ENCODE assay signal across 8 cellular contexts in the genomic region with DNA sequence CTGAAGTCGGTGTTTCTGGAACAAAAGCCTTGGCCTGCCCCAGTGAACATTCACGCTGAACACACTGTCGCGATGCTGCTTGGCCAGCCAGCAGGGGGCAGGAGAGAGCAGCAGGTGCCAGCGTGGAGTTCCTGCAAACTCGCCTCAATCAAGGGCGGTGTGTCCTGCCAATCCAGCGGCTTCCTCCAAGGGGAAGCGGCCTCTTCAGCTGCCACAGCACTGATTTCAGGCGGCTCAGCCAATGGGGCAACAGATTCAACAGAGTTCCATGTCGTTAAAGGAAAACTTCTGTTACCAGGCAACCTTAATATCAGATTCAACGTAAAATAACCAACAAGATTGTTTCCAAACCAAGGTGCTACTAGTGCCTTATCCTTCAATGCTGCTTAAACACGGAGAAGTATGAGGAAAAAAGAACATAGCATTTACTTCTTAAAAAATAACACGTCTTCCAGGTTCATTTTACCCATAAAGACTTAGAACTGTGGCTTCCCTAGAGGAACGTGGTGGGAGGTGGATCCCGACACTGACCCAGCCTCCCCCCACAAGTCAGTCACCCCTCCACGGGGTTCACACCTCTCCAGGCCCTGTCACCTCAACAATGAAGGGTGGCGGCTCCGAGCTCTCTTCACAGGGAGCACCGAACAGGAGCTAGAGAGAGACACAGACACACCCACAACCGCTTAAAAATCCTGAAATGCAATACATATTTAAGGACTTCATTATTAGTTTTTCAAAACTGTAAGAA.
A peak's percentile ranks its signal among the peaks of the same experiment; 100 is the strongest.
DNase-seq lines count a peak whose midpoint lies in the region; ATAC-seq and TF ChIP-seq lines count a peak whose summit lies in the region.

No MANE protein-coding gene starts in this region.

- peaks cover 5 to 35% of the 10 kb centered on the region in 2 donors for H3K27me3 Mint-ChIP-seq in effector memory CD8-positive, alpha-beta T cell
- H3K27me3 Mint-ChIP-seq in memory B cell, result peaks cover 10% of the 10 kb centered on the region

- peaks cover 17 to 19% of the 10 kb centered on the region in 2 donors for H3K4me1 Mint-ChIP-seq in effector memory CD8-positive, alpha-beta T cell (ENCODE audit: low read depth in 2 of 2)
- H3K4me1 Mint-ChIP-seq in memory B cell, result peaks cover 13% of the 10 kb centered on the region

- H3K27ac Mint-ChIP-seq in effector memory CD8-positive, alpha-beta T cell, result no peak overlapping the region
- H3K27ac Mint-ChIP-seq in memory B cell, result no peak overlapping the region

- TF ChIP-seq CTCF in GM10266 (IDR thresholded peaks at IDR 0.05; ENCODE audit: control insufficient read depth, insufficient read depth, low read depth, missing control alignments), result peak; percentile 96

- H3K9me3 Mint-ChIP-seq in effector memory CD8-positive, alpha-beta T cell, result no peaks in the 10 kb centered on the region
- H3K9me3 Mint-ChIP-seq in memory B cell, result no peaks in the 10 kb centered on the region

- ATAC-seq in HG03354 (IDR thresholded peaks at IDR 0.05; ENCODE audit: poor library complexity, severe bottlenecking, unreplicated experiment) (peak; percentile 57), memory B cell (ENCODE audit: low read depth) (peak; percentile 86)
- ATAC-seq in effector memory CD8-positive, alpha-beta T cell (replicated peaks), result peak; percentile 90

- DNase-seq in GM10266 (ENCODE audit: extremely low spot score), result peak; percentile 82
- peak; percentile 84 for DNase-seq in NCI-H82 (lab: John Stamatoyannopoulos, UW)
- DNase-seq in activated CD8-positive, alpha-beta memory T cell treated with anti-CD3 and anti-CD28 coated beads for 24 hours, result peak; percentile 92
- peak; percentile 71 to 75 (median 73) for DNase-seq in effector memory CD8-positive, alpha-beta T cell
- peak; percentile 81 to 85 for DNase-seq in memory B cell (ENCODE audit: low spot score in 2 of 2)
- DNase-seq in stimulated activated CD8-positive, alpha-beta memory T cell treated with anti-CD3 and anti-CD28 coated beads, Interleukin-12 subunit alpha, Interleukin-12 subunit beta, amount 100 ng/mL, for 1 hour (ENCODE audit: low read depth), result peak; percentile 54
- no peak for DNase-seq in OCI-M2 (lab: John Stamatoyannopoulos, UW; ENCODE audit: unreplicated experiment)

- no peak overlapping the region for H3K4me3 Mint-ChIP-seq in effector memory CD8-positive, alpha-beta T cell
- no peak overlapping the region for H3K4me3 Mint-ChIP-seq in memory B cell

- no peaks in the 10 kb centered on the region for H3K36me3 Mint-ChIP-seq in effector memory CD8-positive, alpha-beta T cell (ENCODE audit: insufficient read depth)
- H3K36me3 Mint-ChIP-seq in memory B cell, result no peaks in the 10 kb centered on the region
